1 cellular context compared by ENCODE assay signal in genomic region chr6:29964904-29965872, GRCh38.
TF ChIP-seq lines count a peak whose summit lies in the region.

No MANE protein-coding gene starts in this region.

TF ChIP-seq in HepG2, 621 proteins besides CTCF, POLR2A, EP300 and RAD21 (continued from another document and continues in another):
- TF ChIP-seq AHDC1 (CRISPR knock-in tag; IDR thresholded peaks at IDR 0.05; ENCODE audit: borderline replicate concordance) (peak; percentile 77; the same call in 1 of the 2 replicates), ZNF776 (CRISPR knock-in tag; IDR thresholded peaks at IDR 0.05) (no peak), SNAPC4 (CRISPR knock-in tag; IDR thresholded peaks at IDR 0.05) (peak; percentile 69; the same call in 1 of the 2 replicates), AKAP8 (CRISPR knock-in tag; IDR thresholded peaks at IDR 0.05) (no peak), ATF5 (CRISPR knock-in tag; IDR thresholded peaks at IDR 0.05; ENCODE audit: low read depth) (no peak), ZBTB21 (CRISPR knock-in tag; IDR thresholded peaks at IDR 0.05) (no peak), HES4 (CRISPR knock-in tag; IDR thresholded peaks at IDR 0.05; ENCODE audit: borderline replicate concordance) (no peak), ZIK1 (CRISPR knock-in tag; IDR thresholded peaks at IDR 0.05; ENCODE audit: borderline replicate concordance, low read depth) (no peak; the same call in 1 of the 2 replicates), RBAK (CRISPR knock-in tag; IDR thresholded peaks at IDR 0.05) (no peak), ZNF878 (CRISPR knock-in tag; IDR thresholded peaks at IDR 0.05) (no peak; the same call in 1 of the 2 replicates), SRSF1 (optimal IDR thresholded peaks at IDR 0.05; ENCODE audit: low read depth, low read length) (no peak), NFKBIZ (CRISPR knock-in tag; IDR thresholded peaks at IDR 0.05) (peak; percentile 73; the same call in 1 of the 2 replicates), ZNF704 (CRISPR knock-in tag; IDR thresholded peaks at IDR 0.05; ENCODE audit: borderline replicate concordance) (0 out of 2 replicates have a peak, but pooled peaks have one; percentile 19), ZNF10 (CRISPR knock-in tag; IDR thresholded peaks at IDR 0.05; ENCODE audit: borderline replicate concordance, low read depth) (no peak), SMAD3 (CRISPR knock-in tag; IDR thresholded peaks at IDR 0.05) (peak; percentile 91), CC2D1A (CRISPR knock-in tag; IDR thresholded peaks at IDR 0.05) (no peak), NPAS2 (CRISPR knock-in tag; IDR thresholded peaks at IDR 0.05; ENCODE audit: borderline replicate concordance) (no peak), ZMYM2 (CRISPR knock-in tag; IDR thresholded peaks at IDR 0.05) (no peak), CREM (IDR thresholded peaks at IDR 0.05) (peak; percentile 60), CREM (CRISPR knock-in tag; IDR thresholded peaks at IDR 0.05) (no peak), NFE2L1 (CRISPR knock-in tag; IDR thresholded peaks at IDR 0.05; ENCODE audit: borderline replicate concordance) (peak; percentile 98), ZNF652 (CRISPR knock-in tag; IDR thresholded peaks at IDR 0.05; ENCODE audit: borderline replicate concordance, low read depth) (peak; percentile 81), SKIL (CRISPR knock-in tag; IDR thresholded peaks at IDR 0.05; ENCODE audit: borderline replicate concordance) (peak; percentile 30; the same call in 1 of the 2 replicates), PRPF4 (IDR thresholded peaks at IDR 0.05; ENCODE audit: low read depth, low read length, poor library complexity, severe bottlenecking) (no peak), ZNF781 (CRISPR knock-in tag; IDR thresholded peaks at IDR 0.05; ENCODE audit: borderline replicate concordance, not compliant biosample characterization) (peak; percentile 67), TEAD2 (CRISPR knock-in tag; IDR thresholded peaks at IDR 0.05) (no peak), KDM6A (CRISPR knock-in tag; IDR thresholded peaks at IDR 0.05; ENCODE audit: low read depth) (no peak; the same call in 1 of the 2 replicates), ARHGAP35 (CRISPR knock-in tag; IDR thresholded peaks at IDR 0.05; ENCODE audit: borderline replicate concordance) (no peak), ATM (IDR thresholded peaks at IDR 0.05; ENCODE audit: borderline replicate concordance) (no peak), SMARCE1 (IDR thresholded peaks at IDR 0.05; ENCODE audit: borderline replicate concordance) (no peak), ZSCAN29 (CRISPR knock-in tag; conservative IDR thresholded peaks at IDR 0.05) (no peak), ZNF770 (CRISPR knock-in tag; IDR thresholded peaks at IDR 0.05) (no peak), ZHX2 (IDR thresholded peaks at IDR 0.05; ENCODE audit: low read depth) (no peak), ZHX2 (CRISPR knock-in tag; IDR thresholded peaks at IDR 0.05; ENCODE audit: borderline replicate concordance) (no peak)
